ENCODE assay signal across 13 cellular contexts in genomic region chr2:239307921-239308620, GRCh38.
DNase-seq lines count a peak whose midpoint lies in the region; ATAC-seq and TF ChIP-seq lines count a peak whose summit lies in the region.
"Had no signal": no experiment of that assay in that cellular context is flagged by ENCODE, and none has a peak within 500 bp of the region (broad histone marks: within the 10 kb centered on the region; RNA-seq: fewer than 3 reads in every experiment).

No MANE protein-coding gene starts in this region.

- WGBS in SK-N-SH (ENCODE audit: low lambda C conversion rate), result 88% methylated on average over 11 of the region's 16 CpGs

- H3K4me2 ChIP-seq in SK-N-SH, result peak overlapping the region; percentile 29; the same call in 1 of the 2 replicates

- H3K9me2 ChIP-seq in SK-N-SH, result no peaks in the 10 kb centered on the region

- H4K20me1 ChIP-seq in SK-N-SH (ENCODE audit: insufficient read depth), result no peaks in the 10 kb centered on the region

- H3K27ac ChIP-seq in SK-N-SH (ENCODE audit: low read depth in 2 of 2, low read length in 1 of 2) (peak overlapping the region in 1 of 2 experiments; percentile 93; a peak in 2 of 4 replicates), muscle layer of colon (ENCODE audit: low read depth, low read length) (peak overlapping the region; percentile 84), tibial artery (peak overlapping the region; percentile 24 to 41)
- H3K27ac ChIP-seq: 22Rv1 had no signal

- no peak for DNase-seq in SK-N-SH
- DNase-seq in endothelial cell (ENCODE audit: low spot score), result no peak
- peak; percentile 18 to 58 for DNase-seq in tibial artery
- no peak for DNase-seq in NCI-H2081 (lab: John Stamatoyannopoulos, UW)
- DNase-seq in NCI-H446 (lab: John Stamatoyannopoulos, UW), result no peak
- DNase-seq in NAMALWA (ENCODE audit: low spot score), result no peak
- DNase-seq: amniotic stem cell, DMS79, NCI-H526 treated with DMSO at 0.1 percent for 48 hours had no signal

- POLR2A ChIA-PET in SK-N-SH (lab: Yijun Ruan, JAX), result no interaction called here

- H3K27me3 Mint-ChIP-seq in endothelial cell (ENCODE audit: unreplicated experiment), result peaks cover 8% of the 10 kb centered on the region
- H3K27me3 Mint-ChIP-seq: T-cell had no signal

- H3K9ac ChIP-seq in SK-N-SH (no peak overlapping the region), muscle layer of colon (ENCODE audit: low read length) (peak overlapping the region; percentile 63)

- H3K9me3 Mint-ChIP-seq in endothelial cell (ENCODE audit: unreplicated experiment), result no peaks in the 10 kb centered on the region
- H3K9me3 Mint-ChIP-seq: T-cell had no signal

- no peak overlapping the region for H3K27ac Mint-ChIP-seq in endothelial cell (ENCODE audit: unreplicated experiment)
- H3K27ac Mint-ChIP-seq: T-cell had no signal

- peaks cover 0 to 99% of the 10 kb centered on the region in 2 experiments; a peak in 3 of 4 replicates for H3K4me1 ChIP-seq in SK-N-SH (ENCODE audit: control insufficient read depth in 1 of 2, insufficient read depth in 2 of 2, low read depth in 1 of 2, low read length in 1 of 2)
- peaks cover 81% of the 10 kb centered on the region for H3K4me1 ChIP-seq in muscle layer of colon (ENCODE audit: insufficient read depth, low read length)
- H3K4me1 ChIP-seq in tibial artery, result peaks cover 0 to 39% (median 25%) of the 10 kb centered on the region in 4 donors

- ATAC-seq in SK-N-SH treated with all-trans-retinoic acid at 6 μM for 48 hours, result no peak
- ATAC-seq: T-cell had no signal

- H3K79me2 ChIP-seq in SK-N-SH (ENCODE audit: insufficient read depth), result no peaks in the 10 kb centered on the region

- H3K27me3 ChIP-seq in SK-N-SH (ENCODE audit: insufficient read depth) (no peaks in the 10 kb centered on the region), muscle layer of colon (ENCODE audit: control insufficient read depth in 1 of 2, insufficient read depth in 2 of 2, low read length in 2 of 2) (no peaks in the 10 kb centered on the region), tibial artery (no peaks in the 10 kb centered on the region)

- H3K9me3 ChIP-seq in SK-N-SH (no peaks in the 10 kb centered on the region), muscle layer of colon (ENCODE audit: low read length) (no peaks in the 10 kb centered on the region), tibial artery (no peaks in the 10 kb centered on the region)

- peaks cover 22% of the 10 kb centered on the region for H3K4me1 Mint-ChIP-seq in endothelial cell (ENCODE audit: unreplicated experiment)

- intact Hi-C loops in tibial artery (cut with DNase I; ENCODE audit: low total_unique reads), result no loop called here

- no peak for TF ChIP-seq EP300 in SK-N-SH (IDR thresholded peaks at IDR 0.05; ENCODE audit: borderline replicate concordance in 1 of 2, low read depth in 1 of 2, low read length in 1 of 2)

- H3K4me3 ChIP-seq in SK-N-SH (ENCODE audit: low read depth in 2 of 2, low read length in 1 of 2) (no peak overlapping the region), muscle layer of colon (ENCODE audit: low read depth in 1 of 2, low read length in 2 of 2) (peak overlapping the region; percentile 72 to 77), tibial artery (peak overlapping the region; percentile 17 to 36)

- no peak overlapping the region for H2AFZ ChIP-seq in SK-N-SH (ENCODE audit: low read depth)

- H3K4me3 Mint-ChIP-seq in endothelial cell (ENCODE audit: unreplicated experiment), result peak overlapping the region; percentile 37
- H3K4me3 Mint-ChIP-seq: T-cell had no signal

- CTCF ChIA-PET in SK-N-SH (lab: Yijun Ruan, JAX), result interaction anchor here (0.6 to 1.6 kb wide), 9 partner anchors 8 to 126 kb away, joined by 3 to 6 read pairs (median 3); no protein-coding TSS in a partner anchor

- H3K36me3 Mint-ChIP-seq in endothelial cell (ENCODE audit: low read depth, unreplicated experiment), result peaks cover 6% of the 10 kb centered on the region

- TF ChIP-seq CTCF in SK-N-SH (IDR thresholded peaks at IDR 0.05) (no peak), endothelial cell (IDR thresholded peaks at IDR 0.05; ENCODE audit: unreplicated experiment) (no peak), tibial artery (IDR thresholded peaks at IDR 0.05) (no peak)

- no peaks in the 10 kb centered on the region for H3F3A ChIP-seq in SK-N-SH (replicated peaks; ENCODE audit: insufficient read depth)

- no peak for TF ChIP-seq RAD21 in SK-N-SH (IDR thresholded peaks at IDR 0.05; ENCODE audit: low read length)

- no peaks in the 10 kb centered on the region for H3K36me3 ChIP-seq in SK-N-SH (replicated peaks in 1 of 2; ENCODE audit: control insufficient read depth in 1 of 2, insufficient read depth in 2 of 2, low read length in 1 of 2)
- no peaks in the 10 kb centered on the region for H3K36me3 ChIP-seq in muscle layer of colon (ENCODE audit: insufficient read depth, low read length)
- H3K36me3 ChIP-seq in tibial artery, result no peaks in the 10 kb centered on the region

TF ChIP-seq in SK-N-SH, 30 proteins besides CTCF, POLR2A, EP300 and RAD21 (continues in another document):
- no peak for TF ChIP-seq MXI1 (IDR thresholded peaks at IDR 0.05; ENCODE audit: low read depth, low read length)
- TF ChIP-seq FOSL2 (IDR thresholded peaks at IDR 0.05; ENCODE audit: borderline replicate concordance, low read depth), result no peak
- TF ChIP-seq IRF3 (IDR thresholded peaks at IDR 0.05; ENCODE audit: low read depth, low read length), result no peak
- TF ChIP-seq ZBTB33 (IDR thresholded peaks at IDR 0.05; ENCODE audit: borderline replicate concordance, low read depth), result no peak
- TF ChIP-seq TCF12 (IDR thresholded peaks at IDR 0.05), result no peak
- no peak for TF ChIP-seq POLR2AphosphoS5 (IDR thresholded peaks at IDR 0.05; ENCODE audit: low read depth, low read length)

TF ChIP-seq in SK-N-SH treated with all-trans-retinoic acid at 6 μM for 48 hours, 23 proteins besides CTCF, POLR2A, EP300 and RAD21:
- TF ChIP-seq ZFP30 (CRISPR knock-in tag; IDR thresholded peaks at IDR 0.05) (no peak), ARNTL (CRISPR knock-in tag; IDR thresholded peaks at IDR 0.05; ENCODE audit: borderline replicate concordance, low read depth) (no peak), ZFP3 (CRISPR knock-in tag; IDR thresholded peaks at IDR 0.05) (no peak), PATZ1 (CRISPR knock-in tag; IDR thresholded peaks at IDR 0.05; ENCODE audit: borderline replicate concordance) (no peak), RARB (CRISPR knock-in tag; IDR thresholded peaks at IDR 0.05) (no peak), SNAI2 (CRISPR knock-in tag; IDR thresholded peaks at IDR 0.05) (no peak), GLIS3 (CRISPR knock-in tag; IDR thresholded peaks at IDR 0.05) (no peak), ZNF8 (CRISPR knock-in tag; IDR thresholded peaks at IDR 0.05) (no peak), BACH2 (CRISPR knock-in tag; IDR thresholded peaks at IDR 0.05; ENCODE audit: borderline replicate concordance) (no peak)

Comparison
In these comparisons a context has a peak if more than half of its experiments do, and no peak if none do; other contexts are left out.
1. DNase-seq: peak in tibial artery (2 of 2); none in SK-N-SH (single experiment), endothelial cell (single experiment), NCI-H2081 (0 of 2), NCI-H446 (0 of 2) and NAMALWA (single experiment).
2. H3K4me3 ChIP-seq: peak in muscle layer of colon (2 of 2) and tibial artery (2 of 2); none in SK-N-SH (0 of 2).